9 cellular contexts compared by ENCODE assay signal in genomic region chr4:123127218-123127617, GRCh38.
DNase-seq lines count a peak whose midpoint lies in the region; ATAC-seq, FAIRE-seq and TF ChIP-seq lines count a peak whose summit lies in the region.
"Had no signal": no experiment of that assay in that cellular context is flagged by ENCODE, and none has a peak within 500 bp of the region (broad histone marks: within the 10 kb centered on the region; RNA-seq: fewer than 3 reads in every experiment).

No MANE protein-coding gene starts in this region.

- BruUV-seq in OCI-LY7 (replicated peaks; lab: Mats Ljungman, UMichigan): no TSS peak

- H3K9me2 ChIP-seq in OCI-LY7 (ENCODE audit: insufficient read depth, low read length): no peaks in the 10 kb centered on the region

- DNase-seq in EL: peak; percentile 2
- peak; percentile 9 for DNase-seq in OCI-LY7 (ENCODE audit: low spot score)
- no peak for DNase-seq in glomerular visceral epithelial cell (ENCODE audit: extremely low spot score)
- DNase-seq in NCI-H1436 treated with DMSO at 0.1 percent for 48 hours (lab: John Stamatoyannopoulos, UW): no peak
- no peak for DNase-seq in aorta
- DNase-seq: activated naive CD4-positive, alpha-beta T cell treated with Interleukin-2 at 50 U/mL for 16 hours had no signal

- no peak overlapping the region for H2AFZ ChIP-seq in OCI-LY7 (ENCODE audit: low read length)

- FAIRE-seq in endometrium (lab: Jason Lieb, UNC): peak; percentile 92

- CTCF ChIA-PET in OCI-LY7 (lab: Charles Lee; ENCODE audit: unreplicated experiment): no interaction called here

- no peaks in the 10 kb centered on the region for H3K9me3 Mint-ChIP-seq in nephron

- H3K27ac ChIP-seq in OCI-LY7 (ENCODE audit: low read depth, low read length, poor library complexity, severe bottlenecking): no peak overlapping the region
- H3K27ac ChIP-seq in aorta (ENCODE audit: low read depth in 1 of 2, low read length in 2 of 2): no peak overlapping the region

- H3K27ac Mint-ChIP-seq in nephron: peak overlapping the region in 2 of 3 experiments; percentile 65 to 74

- no peaks in the 10 kb centered on the region for H3K4me1 ChIP-seq in OCI-LY7 (ENCODE audit: insufficient read depth, low read length, poor library complexity, severe bottlenecking)
- no peaks in the 10 kb centered on the region for H3K4me1 ChIP-seq in aorta (ENCODE audit: control insufficient read depth in 1 of 2, insufficient read depth in 2 of 2, low read length in 2 of 2)

- H3K79me2 ChIP-seq in OCI-LY7 (ENCODE audit: insufficient read depth, low read depth, low read length): no peaks in the 10 kb centered on the region

- ATAC-seq in aorta (ENCODE audit: low FRiP score) (no peak), GM21367 (IDR thresholded peaks at IDR 0.05; ENCODE audit: unreplicated experiment) (no peak)

- H3K4me3 ChIP-seq in OCI-LY7 (ENCODE audit: low read depth, low read length, poor library complexity, severe bottlenecking): no peak overlapping the region
- no peak overlapping the region for H3K4me3 ChIP-seq in aorta (ENCODE audit: low read length in 2 of 2)

- no peak overlapping the region for H3K4me2 ChIP-seq in OCI-LY7 (ENCODE audit: low read length)

- no peaks in the 10 kb centered on the region for H3K27me3 Mint-ChIP-seq in nephron (ENCODE audit: low read depth)

- H3K9me3 ChIP-seq in OCI-LY7 (ENCODE audit: low read length) (no peaks in the 10 kb centered on the region), aorta (ENCODE audit: control insufficient read depth, low read length) (no peaks in the 10 kb centered on the region)

- TF ChIP-seq CTCF in OCI-LY7 (conservative IDR thresholded peaks at IDR 0.05; ENCODE audit: low read length) (peak; percentile 71), nephron (IDR thresholded peaks at IDR 0.05; ENCODE audit: unreplicated experiment in 3 of 3) (peak; percentile 41 to 55 (median 48))

- H3K4me1 Mint-ChIP-seq in nephron: peaks cover 23% of the 10 kb centered on the region

- WGBS in aorta, 2 donors: 81% methylated on average over 1 of the region's 1 CpG

- no peak overlapping the region for H3K4me3 Mint-ChIP-seq in nephron

- H3K36me3 ChIP-seq in OCI-LY7 (ENCODE audit: insufficient read depth, low read length) (no peaks in the 10 kb centered on the region), aorta (ENCODE audit: control insufficient read depth in 1 of 2, insufficient read depth in 2 of 2, low read length in 1 of 2) (no peaks in the 10 kb centered on the region)

- H4K20me1 ChIP-seq in OCI-LY7 (ENCODE audit: insufficient read depth, low read length): no peaks in the 10 kb centered on the region

- no peaks in the 10 kb centered on the region for H3K36me3 Mint-ChIP-seq in nephron (ENCODE audit: low read depth)

- POLR2A ChIA-PET in OCI-LY7 (lab: Charles Lee): interaction anchor here (0.6 to 1.4 kb wide), 3 partner anchors 22 to 714 kb away, joined by 3 to 4 read pairs (median 4); no protein-coding TSS in a partner anchor

- intact Hi-C loops in OCI-LY7 (cut with micrococcal nuclease; ENCODE audit: unreplicated experiment): loop anchor here (5.0 kb wide), 1 partner anchor 270 kb away; the partner anchor contains the start of gene SPRY1
- intact Hi-C loops in aorta (cut with DNase I): loop anchor here in 1 of 2 donors (5.0 to 10.0 kb wide), 2 partner anchors 268 to 535 kb away; partner anchors contain the start of gene SPRY1

- no peaks in the 10 kb centered on the region for H3K27me3 ChIP-seq in aorta (ENCODE audit: control insufficient read depth in 1 of 2, insufficient read depth in 2 of 2, low read length in 1 of 2)

Comparison
In these comparisons a context has a peak if more than half of its experiments do, and no peak if none do; other contexts are left out.
1. DNase-seq: peak in EL (single experiment) and OCI-LY7 (single experiment); none in glomerular visceral epithelial cell (single experiment), NCI-H1436 treated with DMSO at 0.1 percent for 48 hours (single experiment) and aorta (0 of 2).